Comparison of ENCODE assay signal across 28 cellular contexts in the genomic region with DNA sequence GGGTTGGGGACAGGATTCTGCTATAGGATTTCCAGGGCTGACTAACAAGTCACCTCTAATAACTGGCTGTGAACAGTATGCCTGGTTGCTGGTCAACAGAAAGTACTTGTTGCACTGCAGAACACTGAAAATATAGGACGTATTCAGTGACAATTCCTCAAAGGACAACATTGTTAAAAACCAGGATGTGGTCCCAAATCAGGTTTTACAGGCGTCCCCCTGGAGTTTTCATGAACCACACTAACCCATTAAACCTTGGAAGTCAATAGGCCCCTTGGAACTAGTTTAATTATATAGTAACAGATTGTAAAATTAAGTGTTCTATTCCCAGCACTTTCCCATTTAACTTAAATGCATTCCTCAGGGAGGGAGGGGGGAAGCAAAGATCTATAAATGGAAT.
"Had no signal": no experiment of that assay in that cellular context is flagged by ENCODE, and none has a peak within 500 bp of the region (broad histone marks: within the 10 kb centered on the region; RNA-seq: fewer than 3 reads in every experiment).

No MANE protein-coding gene starts in this region.

- H3K4me1 Mint-ChIP-seq: mesothelial cell of epicardium; naive B cell; natural killer cell; nephron progenitor cell; neural progenitor cell; stimulated activated memory B cell treated with anti-CD40 and anti-IgM and Interleukin-4, amounts not matched to agents 10 μg/mL and 1 μg/mL and 100 μg/mL, for 72 hours; stimulated activated naive CD8-positive, alpha-beta T cell treated with anti-CD3 and anti-CD28 coated beads, Interleukin-15, amount 100 ng/mL, for 72 hours had no signal

- ATAC-seq: natural killer cell; right lobe of liver; stimulated activated memory B cell treated with anti-CD40 and anti-IgM and Interleukin-4, amounts not matched to agents 10 μg/mL and 1 μg/mL and 100 μg/mL, for 72 hours; stimulated activated naive CD8-positive, alpha-beta T cell treated with anti-CD3 and anti-CD28 coated beads, Interleukin-15, amount 100 ng/mL, for 72 hours; upper lobe of right lung had no signal

- H3K36me3 Mint-ChIP-seq: mesothelial cell of epicardium; naive B cell; natural killer cell; neural progenitor cell; stimulated activated memory B cell treated with anti-CD40 and anti-IgM and Interleukin-4, amounts not matched to agents 10 μg/mL and 1 μg/mL and 100 μg/mL, for 72 hours had no signal

- H2AFZ ChIP-seq: hepatocyte, neural progenitor cell had no signal

- H3K27ac Mint-ChIP-seq: mesothelial cell of epicardium; naive B cell; natural killer cell; nephron progenitor cell; neural progenitor cell; progenitor cell of endocrine pancreas; stimulated activated memory B cell treated with anti-CD40 and anti-IgM and Interleukin-4, amounts not matched to agents 10 μg/mL and 1 μg/mL and 100 μg/mL, for 72 hours; stimulated activated naive CD8-positive, alpha-beta T cell treated with anti-CD3 and anti-CD28 coated beads, Interleukin-15, amount 100 ng/mL, for 72 hours had no signal

- H3K27ac ChIP-seq: hepatocyte, left ventricle myocardium inferior, neural progenitor cell, neutrophil, ovary, right atrium auricular region, right lobe of liver, thyroid gland, transverse colon, upper lobe of right lung had no signal

- H3K4me1 ChIP-seq: left ventricle myocardium inferior, neural progenitor cell, right atrium auricular region, right lobe of liver, thyroid gland, transverse colon, upper lobe of right lung had no signal

- H3K9ac ChIP-seq: neural progenitor cell had no signal

- H3K27me3 ChIP-seq: hepatocyte, neural progenitor cell, neutrophil, ovary, right atrium auricular region, right lobe of liver, thyroid gland, transverse colon, upper lobe of right lung had no signal

- DNase-seq: islet precursor cell; left ventricle myocardium inferior; mesendoderm; naive B cell; natural killer cell; nephron progenitor cell; occipital lobe; ovary; right lobe of liver; stimulated activated CD4-positive, alpha-beta T cell treated with anti-CD3 and anti-CD28 coated beads, Interleukin-1b, Interleukin-23, amount 100 ng/mL, for 48 hours; stimulated activated CD4-positive, alpha-beta T cell treated with anti-CD3 and anti-CD28 coated beads, Interleukin-2, amount 100 ng/mL, for 48 hours; stimulated activated CD4-positive, alpha-beta T cell treated with anti-CD3 and anti-CD28 coated beads, Interleukin-4, amount 100 ng/mL, for 4 hours; stimulated activated CD8-positive, alpha-beta memory T cell treated with anti-CD3 and anti-CD28 coated beads, Interleukin-4, amount 100 ng/mL, for 48 hours; stimulated activated naive CD4-positive, alpha-beta T cell treated with Interleukin-2 at 50 U/mL for 16 hours; stimulated activated naive CD8-positive, alpha-beta T cell treated with anti-CD3 and anti-CD28 coated beads, Interleukin-15, amount 100 ng/mL, for 72 hours; substantia nigra; thyroid gland; transverse colon; upper lobe of right lung had no signal

- H3K79me2 ChIP-seq: hepatocyte had no signal

- H3K9me3 ChIP-seq: left ventricle myocardium inferior, neutrophil, ovary, right atrium auricular region, right lobe of liver, thyroid gland, transverse colon, upper lobe of right lung had no signal

- H3K4me3 ChIP-seq: hepatocyte, left ventricle myocardium inferior, lung, neural progenitor cell, ovary, right atrium auricular region, right lobe of liver, smooth muscle cell, thyroid gland, transverse colon, upper lobe of right lung had no signal

- H3K4me3 Mint-ChIP-seq: mesothelial cell of epicardium; naive B cell; natural killer cell; nephron progenitor cell; neural progenitor cell; stimulated activated memory B cell treated with anti-CD40 and anti-IgM and Interleukin-4, amounts not matched to agents 10 μg/mL and 1 μg/mL and 100 μg/mL, for 72 hours; stimulated activated naive CD8-positive, alpha-beta T cell treated with anti-CD3 and anti-CD28 coated beads, Interleukin-15, amount 100 ng/mL, for 72 hours had no signal

- H3K36me3 ChIP-seq: left ventricle myocardium inferior, neural progenitor cell, neutrophil, ovary, right atrium auricular region, right lobe of liver, thyroid gland, transverse colon, upper lobe of right lung had no signal

- H3K9me3 Mint-ChIP-seq: mesothelial cell of epicardium; neural progenitor cell; stimulated activated memory B cell treated with anti-CD40 and anti-IgM and Interleukin-4, amounts not matched to agents 10 μg/mL and 1 μg/mL and 100 μg/mL, for 72 hours; stimulated activated naive CD8-positive, alpha-beta T cell treated with anti-CD3 and anti-CD28 coated beads, Interleukin-15, amount 100 ng/mL, for 72 hours had no signal

- H3K27me3 Mint-ChIP-seq: naive B cell; progenitor cell of endocrine pancreas; stimulated activated memory B cell treated with anti-CD40 and anti-IgM and Interleukin-4, amounts not matched to agents 10 μg/mL and 1 μg/mL and 100 μg/mL, for 72 hours; stimulated activated naive CD8-positive, alpha-beta T cell treated with anti-CD3 and anti-CD28 coated beads, Interleukin-15, amount 100 ng/mL, for 72 hours had no signal

- H3K4me2 ChIP-seq: hepatocyte, neural progenitor cell, smooth muscle cell had no signal
